Comparison of ENCODE assay signal across 38 cellular contexts in the genomic region with DNA sequence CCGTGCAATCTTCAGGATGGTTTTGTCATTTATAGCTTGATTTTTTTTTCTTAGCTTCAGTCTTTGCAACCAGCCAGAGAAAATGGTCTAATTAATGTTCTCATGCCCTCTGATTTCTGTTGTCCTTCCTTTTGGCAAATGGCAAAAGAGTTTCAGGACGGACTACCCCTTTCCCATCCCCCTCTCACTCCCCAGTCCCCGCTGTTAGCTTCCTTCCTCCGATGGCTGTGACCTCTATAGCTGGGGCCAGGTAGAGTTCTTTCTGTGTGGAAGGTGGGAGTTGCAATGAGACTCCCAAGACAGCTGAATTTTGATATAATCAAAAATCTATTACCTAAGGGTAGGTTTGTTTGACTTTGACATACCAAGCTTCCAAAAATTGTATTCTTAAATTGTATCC.
"Had no signal": no experiment of that assay in that cellular context is flagged by ENCODE, and none has a peak within 500 bp of the region (broad histone marks: within the 10 kb centered on the region; RNA-seq: fewer than 3 reads in every experiment).

No MANE protein-coding gene starts in this region.

- H3K27ac ChIP-seq: adrenal gland, ascending aorta, body of pancreas, brain microvascular endothelial cell, breast epithelium, cardiac muscle cell had no signal

- H3K4me3 Mint-ChIP-seq: activated naive CD4-positive, alpha-beta T cell treated with anti-CD3 and anti-CD28 coated beads for 36 hours; activated naive CD4-positive, alpha-beta T cell treated with anti-CD3 and anti-CD28 coated beads, Interleukin-2, amount 10 ng/mL, durations not matched to agents 7 days and 5 days; activated naive CD4-positive, alpha-beta T cell treated with anti-CD3 and anti-CD28 coated beads, Interleukin-2, amount 50 U/mL, for 24 hours; activated naive CD8-positive, alpha-beta T cell; activated naive CD8-positive, alpha-beta T cell treated with anti-CD3 and anti-CD28 coated beads for 36 hours; activated naive CD8-positive, alpha-beta T cell treated with anti-CD3 and anti-CD28 coated beads, Interleukin-2, amount 10 ng/mL, durations not matched to agents 7 days and 5 days; activated naive CD8-positive, alpha-beta T cell treated with anti-CD3 and anti-CD28 coated beads, Interleukin-2, amount 50 U/mL, for 24 hours; activated T-cell treated with anti-CD3 and anti-CD28 coated beads, Interleukin-2, amount 50 U/mL, for 24 hours; activated T-cell treated with anti-CD3 and anti-CD28 coated beads, Interleukin-2, amount 50 U/mL, for 4 hours; activated T-cell treated with anti-CD3 and anti-CD28 coated beads, Interleukin-2, amount 50 U/mL, for 72 hours; activated T-helper 1 cell treated with anti-CD3 and anti-CD28 coated beads, Interleukin-12 subunit alpha, Interleukin-12 subunit beta, Interleukin-2, Interleukin-4 antibody, amounts not matched to agents 30 ng/mL and 10 ng/mL and 1 ng/mL, durations not matched to agents 14 hours and 24 hours and 36 hours; activated T-helper 17 cell treated with anti-CD3 and anti-CD28 coated beads, Interleukin-2, amount 50 U/mL, for 72 hours; brain; central memory CD8-positive, alpha-beta T cell had no signal

- H3K4me1 ChIP-seq: adrenal gland, ascending aorta, body of pancreas, breast epithelium had no signal

- H3K27me3 ChIP-seq: adrenal gland, ascending aorta, body of pancreas, brain microvascular endothelial cell, breast epithelium, cardiac muscle cell had no signal

- H3K36me3 Mint-ChIP-seq: activated naive CD4-positive, alpha-beta T cell treated with anti-CD3 and anti-CD28 coated beads, Interleukin-2, amount 10 ng/mL, durations not matched to agents 7 days and 5 days; activated naive CD4-positive, alpha-beta T cell treated with anti-CD3 and anti-CD28 coated beads, Interleukin-2, amount 50 U/mL, for 24 hours; activated naive CD4-positive, alpha-beta T cell treated with anti-CD3 and anti-CD28 coated beads, Interleukin-2, amount 50 U/mL, for 72 hours; activated naive CD8-positive, alpha-beta T cell; activated naive CD8-positive, alpha-beta T cell treated with anti-CD3 and anti-CD28 coated beads for 36 hours; activated naive CD8-positive, alpha-beta T cell treated with anti-CD3 and anti-CD28 coated beads, Interleukin-2, amount 10 ng/mL, durations not matched to agents 7 days and 5 days had no signal

- H3K27ac Mint-ChIP-seq: activated naive CD4-positive, alpha-beta T cell treated with anti-CD3 and anti-CD28 coated beads for 36 hours; activated naive CD4-positive, alpha-beta T cell treated with anti-CD3 and anti-CD28 coated beads, Interleukin-2, amount 10 ng/mL, durations not matched to agents 7 days and 5 days; activated naive CD4-positive, alpha-beta T cell treated with anti-CD3 and anti-CD28 coated beads, Interleukin-2, amount 50 U/mL, for 24 hours; activated naive CD4-positive, alpha-beta T cell treated with anti-CD3 and anti-CD28 coated beads, Interleukin-2, amount 50 U/mL, for 72 hours; activated naive CD8-positive, alpha-beta T cell; activated naive CD8-positive, alpha-beta T cell treated with anti-CD3 and anti-CD28 coated beads for 36 hours; activated naive CD8-positive, alpha-beta T cell treated with anti-CD3 and anti-CD28 coated beads, Interleukin-2, amount 10 ng/mL, durations not matched to agents 7 days and 5 days; activated naive CD8-positive, alpha-beta T cell treated with anti-CD3 and anti-CD28 coated beads, Interleukin-2, amount 50 U/mL, for 24 hours; activated T-cell treated with anti-CD3 and anti-CD28 coated beads, Interleukin-2, amount 50 U/mL, for 24 hours; activated T-cell treated with anti-CD3 and anti-CD28 coated beads, Interleukin-2, amount 50 U/mL, for 72 hours; activated T-helper 1 cell treated with anti-CD3 and anti-CD28 coated beads, Interleukin-12 subunit alpha, Interleukin-12 subunit beta, Interleukin-2, Interleukin-4 antibody, amounts not matched to agents 30 ng/mL and 10 ng/mL and 1 ng/mL, durations not matched to agents 14 hours and 24 hours and 36 hours; activated T-helper 17 cell treated with anti-CD3 and anti-CD28 coated beads, Interleukin-2, amount 50 U/mL, for 72 hours; activated T-helper 2 cell treated with anti-CD3 and anti-CD28 coated beads, Interferon-gamma antibody, Interleukin-2, Interleukin-4, amounts not matched to agents 10 μg/mL and 5 μg/mL and 100 μg/mL, durations not matched to agents 14 hours and 24 hours and 36 hours had no signal

- H3K27me3 Mint-ChIP-seq: activated naive CD4-positive, alpha-beta T cell treated with anti-CD3 and anti-CD28 coated beads, Interleukin-2, amount 10 ng/mL, durations not matched to agents 7 days and 5 days; activated naive CD4-positive, alpha-beta T cell treated with anti-CD3 and anti-CD28 coated beads, Interleukin-2, amount 50 U/mL, for 24 hours; activated naive CD8-positive, alpha-beta T cell; activated naive CD8-positive, alpha-beta T cell treated with anti-CD3 and anti-CD28 coated beads for 36 hours; activated naive CD8-positive, alpha-beta T cell treated with anti-CD3 and anti-CD28 coated beads, Interleukin-2, amount 10 ng/mL, durations not matched to agents 7 days and 5 days; activated naive CD8-positive, alpha-beta T cell treated with anti-CD3 and anti-CD28 coated beads, Interleukin-2, amount 50 U/mL, for 24 hours; activated T-cell treated with anti-CD3 and anti-CD28 coated beads, Interleukin-2, amount 50 U/mL, for 24 hours; central memory CD8-positive, alpha-beta T cell had no signal

- H3K4me1 Mint-ChIP-seq: activated naive CD4-positive, alpha-beta T cell treated with anti-CD3 and anti-CD28 coated beads, Interleukin-2, amount 10 ng/mL, durations not matched to agents 7 days and 5 days; activated naive CD4-positive, alpha-beta T cell treated with anti-CD3 and anti-CD28 coated beads, Interleukin-2, amount 50 U/mL, for 24 hours; activated naive CD8-positive, alpha-beta T cell treated with anti-CD3 and anti-CD28 coated beads for 36 hours; activated naive CD8-positive, alpha-beta T cell treated with anti-CD3 and anti-CD28 coated beads, Interleukin-2, amount 10 ng/mL, durations not matched to agents 7 days and 5 days; activated naive CD8-positive, alpha-beta T cell treated with anti-CD3 and anti-CD28 coated beads, Interleukin-2, amount 50 U/mL, for 24 hours; activated T-helper 17 cell treated with anti-CD3 and anti-CD28 coated beads, Interleukin-2, amount 50 U/mL, for 72 hours; central memory CD8-positive, alpha-beta T cell had no signal

- FAIRE-seq: astrocyte, bronchial epithelial cell had no signal

- ATAC-seq: activated naive CD4-positive, alpha-beta T cell treated with anti-CD3 and anti-CD28 coated beads, Interleukin-2, amount 50 U/mL, for 72 hours; activated naive CD8-positive, alpha-beta T cell treated with anti-CD3 and anti-CD28 coated beads, Interleukin-2, amount 50 U/mL, for 24 hours; activated T-cell treated with anti-CD3 and anti-CD28 coated beads, Interleukin-2, amount 50 U/mL, for 4 hours; activated T-cell treated with anti-CD3 and anti-CD28 coated beads, Interleukin-2, amount 50 U/mL, for 72 hours; activated T-helper 17 cell treated with anti-CD3 and anti-CD28 coated beads, Interleukin-2, amount 50 U/mL, for 72 hours; body of pancreas had no signal

- H3K36me3 ChIP-seq: adrenal gland, ascending aorta, brain microvascular endothelial cell, breast epithelium, cardiac muscle cell had no signal

- H3K4me3 ChIP-seq: adrenal gland, ascending aorta, body of pancreas, breast epithelium, cardiac muscle cell had no signal

- DNase-seq: activated effector memory CD4-positive, alpha-beta T cell treated with anti-CD3 and anti-CD28 coated beads, Interleukin-2, amount 50 U/mL, for 16 hours; activated effector memory CD4-positive, alpha-beta T cell treated with Interleukin-2 at 50 U/mL for 16 hours; activated gamma-delta T cell; activated gamma-delta T cell treated with Interleukin-2 at 50 U/mL for 16 hours; activated naive CD4-positive, alpha-beta T cell; activated naive CD4-positive, alpha-beta T cell treated with anti-CD3 and anti-CD28 coated beads for 36 hours; activated naive CD4-positive, alpha-beta T cell treated with anti-CD3 and anti-CD28 coated beads, Interleukin-2, amount 10 ng/mL, durations not matched to agents 7 days and 5 days; activated naive CD4-positive, alpha-beta T cell treated with anti-CD3 and anti-CD28 coated beads, Interleukin-2, amount 50 U/mL, for 16 hours; activated naive CD4-positive, alpha-beta T cell treated with Interleukin-2 at 50 U/mL for 16 hours; activated naive CD8-positive, alpha-beta T cell treated with anti-CD3 and anti-CD28 coated beads for 36 hours; activated naive CD8-positive, alpha-beta T cell treated with anti-CD3 and anti-CD28 coated beads, Interleukin-2, amount 10 ng/mL, durations not matched to agents 7 days and 5 days; activated naive CD8-positive, alpha-beta T cell treated with anti-CD3 and anti-CD28 coated beads, Interleukin-2, amount 50 U/mL, for 24 hours; activated T-cell treated with anti-CD3 and anti-CD28 coated beads for 4 hours; activated T-cell treated with anti-CD3 and anti-CD28 coated beads, Interleukin-2, amount 50 U/mL, for 1 hour; activated T-cell treated with anti-CD3 and anti-CD28 coated beads, Interleukin-2, amount 50 U/mL, for 24 hours; activated T-cell treated with anti-CD3 and anti-CD28 coated beads, Interleukin-2, amount 50 U/mL, for 4 hours; activated T-cell treated with anti-CD3 and anti-CD28 coated beads, Interleukin-2, amount 50 U/mL, for 48 hours; activated T-cell treated with anti-CD3 and anti-CD28 coated beads, Interleukin-2, amount 50 U/mL, for 72 hours; amniotic stem cell; aorta; brain microvascular endothelial cell; central memory CD4-positive, alpha-beta T cell; cerebellar nuclear complex had no signal
